8 cellular contexts compared by ENCODE assay signal in genomic region chr3:193971268-193971751, GRCh38.
DNase-seq lines count a peak whose midpoint lies in the region; ATAC-seq and TF ChIP-seq lines count a peak whose summit lies in the region.

No MANE protein-coding gene starts in this region.

- peaks cover 42% of the 10 kb centered on the region for H3K27me3 ChIP-seq in fibroblast of lung (ENCODE audit: control insufficient read depth, insufficient read depth, low read length)

- H2AFZ ChIP-seq in fibroblast of lung (ENCODE audit: low read length), result no peak overlapping the region

- no peak overlapping the region for H3K9ac ChIP-seq in fibroblast of lung (ENCODE audit: insufficient read depth, low read length)

- H3K36me3 ChIP-seq in fibroblast of lung (ENCODE audit: control insufficient read depth, insufficient read depth, low read length), result no peaks in the 10 kb centered on the region

- no peak overlapping the region for H3K4me2 ChIP-seq in fibroblast of lung (ENCODE audit: extremely low read depth, insufficient read depth, low read length)

- H3K79me2 ChIP-seq in fibroblast of lung (ENCODE audit: control insufficient read depth, insufficient read depth, low read length), result no peaks in the 10 kb centered on the region

- DNase-seq in A172 (ENCODE audit: low spot score) (peak; percentile 79), Kasumi-1 (lab: John Stamatoyannopoulos, UW) (peak; percentile 61 to 62), fibroblast of lung (ENCODE audit: low read depth in 2 of 2) (peak; percentile 32 to 84), DMS153 (lab: John Stamatoyannopoulos, UW) (no peak), GM19238 (ENCODE audit: insufficient read length, low spot score) (no peak), left lobe of liver (ENCODE audit: low spot score) (no peak)

- no peaks in the 10 kb centered on the region for H3K4me1 ChIP-seq in fibroblast of lung (ENCODE audit: control insufficient read depth, extremely low read depth, insufficient read depth, low read length)

- ATAC-seq in GM19351 (IDR thresholded peaks at IDR 0.05; ENCODE audit: unreplicated experiment), result peak; percentile 68
- ATAC-seq in GM19324 (IDR thresholded peaks at IDR 0.05; ENCODE audit: low FRiP score, unreplicated experiment), result no peak
- ATAC-seq in left lobe of liver, result no peak

- no peak overlapping the region for H3K27ac ChIP-seq in fibroblast of lung (ENCODE audit: insufficient read depth, low read length)

- TF ChIP-seq CTCF in fibroblast of lung (conservative IDR thresholded peaks at IDR 0.05 in 1 of 2, IDR thresholded peaks at IDR 0.05 in 1 of 2; ENCODE audit: low read depth in 1 of 2, low read length in 2 of 2), result no peak

- no peaks in the 10 kb centered on the region for H3K9me3 ChIP-seq in fibroblast of lung (ENCODE audit: control insufficient read depth, insufficient read depth, low read depth, low read length)

- H3K4me3 ChIP-seq in fibroblast of lung (replicated peaks in 1 of 4; ENCODE audit: control extremely low read depth in 1 of 4, insufficient read depth in 1 of 4, low read depth in 3 of 4, low read length in 4 of 4), result no peak overlapping the region

- no peaks in the 10 kb centered on the region for H4K20me1 ChIP-seq in fibroblast of lung (ENCODE audit: control insufficient read depth, extremely low read depth, insufficient read depth, low read length)

Comparison
In these comparisons a context has a peak if more than half of its experiments do, and no peak if none do; other contexts are left out.
1. DNase-seq: peak in A172 (single experiment), Kasumi-1 (2 of 2) and fibroblast of lung (2 of 2); none in DMS153 (single experiment), GM19238 (single experiment) and left lobe of liver (single experiment).